ENCODE assay signal across 1 cellular context in the genomic region with DNA sequence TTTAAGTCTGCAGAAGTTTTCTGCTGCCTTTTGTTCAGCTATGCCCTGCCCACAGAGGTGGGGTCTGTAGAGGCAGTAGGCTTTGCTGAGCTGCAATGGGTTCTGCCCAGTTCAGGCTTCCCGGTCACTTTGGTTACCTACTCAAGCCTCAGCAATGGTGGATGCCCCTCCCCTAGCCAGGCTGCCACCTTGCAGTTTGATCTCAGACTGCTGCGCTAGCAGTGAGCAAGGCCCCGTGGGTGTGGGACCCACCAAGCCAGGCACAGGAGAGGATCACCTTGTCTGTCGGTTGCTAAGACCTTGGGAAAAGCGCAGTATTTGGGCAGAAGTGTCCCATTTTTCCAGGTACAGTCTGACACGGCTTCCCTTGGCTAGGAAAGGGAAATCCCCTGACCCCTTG.
DNase-seq lines count a peak whose midpoint lies in the region; TF ChIP-seq lines count a peak whose summit lies in the region.
"Not testable (repeated sequence)": the region's sequence is repeated elsewhere in the genome, so short reads cannot be mapped to it uniquely, and the experiment has no call there.

No MANE protein-coding gene starts in this region.

- DNase-seq in spleen = peak; percentile 63

- 90 to 97% (median 93%) methylated on average over 6 of the region's 6 CpGs; no CpG with 5 or more reads in 1 of the 5 donors for WGBS in spleen, 5 donors

- not testable (repeated sequence) for H3K4me1 ChIP-seq in spleen

- H3K36me3 ChIP-seq in spleen = peaks cover 0 to 13% (median 0%) of the 10 kb centered on the region in 6 donors

- not testable (repeated sequence) for H3K9me3 ChIP-seq in spleen

- intact Hi-C loops in spleen (cut with DNase I; ENCODE audit: low total_unique reads) = not testable (repeated sequence)

- H3K27me3 ChIP-seq in spleen (replicated peaks in 1 of 7) = not testable (repeated sequence)

- TF ChIP-seq POLR2A in spleen (IDR thresholded peaks at IDR 0.05) = not testable (repeated sequence)

- H3K27ac ChIP-seq in spleen = not testable (repeated sequence)

- not testable (repeated sequence) for H3K4me3 ChIP-seq in spleen

- TF ChIP-seq CTCF in spleen (IDR thresholded peaks at IDR 0.05 in 8 of 11, conservative IDR thresholded peaks at IDR 0.05 in 3 of 11) = not testable (repeated sequence)
